ENCODE assay signal across 8 cellular contexts in genomic region chr12:51262758-51263177, GRCh38. TPM values are rescaled to one million over a fixed set of nuclear protein-coding genes. Genes with fewer than 3 reads are reported as not detected.
DNase-seq lines count a peak whose midpoint lies in the region; ATAC-seq and TF ChIP-seq lines count a peak whose summit lies in the region.

No MANE protein-coding gene starts in this region.

- no peak overlapping the region for H3K4me3 ChIP-seq in RWPE2 (ENCODE audit: severe bottlenecking)
- H3K4me3 ChIP-seq in fibroblast of lung (replicated peaks in 1 of 4; ENCODE audit: control extremely low read depth in 1 of 4, insufficient read depth in 1 of 4, low read depth in 3 of 4, low read length in 4 of 4) = no peak overlapping the region

- H4K20me1 ChIP-seq in fibroblast of lung (ENCODE audit: control insufficient read depth, extremely low read depth, insufficient read depth, low read length) = no peaks in the 10 kb centered on the region

- peaks cover 11% of the 10 kb centered on the region for H3K79me2 ChIP-seq in fibroblast of lung (ENCODE audit: control insufficient read depth, insufficient read depth, low read length)

- H3K27me3 ChIP-seq in RWPE2 (ENCODE audit: insufficient read depth, poor library complexity, severe bottlenecking) (no peaks in the 10 kb centered on the region), fibroblast of lung (ENCODE audit: control insufficient read depth, insufficient read depth, low read length) (no peaks in the 10 kb centered on the region)

- H3K36me3 ChIP-seq in RWPE2 (ENCODE audit: low read depth) (peaks cover 14% of the 10 kb centered on the region; the same call in 1 of the 2 replicates), fibroblast of lung (ENCODE audit: control insufficient read depth, insufficient read depth, low read length) (no peaks in the 10 kb centered on the region)

- TF ChIP-seq CTCF in AG09319 (IDR thresholded peaks at IDR 0.05; ENCODE audit: low read depth, low read length) (peak; percentile 52), GM12874 (IDR thresholded peaks at IDR 0.05; ENCODE audit: insufficient read depth, low read depth, low read length) (peak; percentile 25; the same call in 1 of the 2 replicates), RWPE2 (IDR thresholded peaks at IDR 0.05; ENCODE audit: poor library complexity, severe bottlenecking) (peak; percentile 45), fibroblast of lung (conservative IDR thresholded peaks at IDR 0.05 in 1 of 2, IDR thresholded peaks at IDR 0.05 in 1 of 2; ENCODE audit: low read depth in 1 of 2, low read length in 2 of 2) (peak; percentile 23 to 57)

- H3K9ac ChIP-seq in fibroblast of lung (ENCODE audit: insufficient read depth, low read length) = no peak overlapping the region

- H3K4me2 ChIP-seq in fibroblast of lung (ENCODE audit: extremely low read depth, insufficient read depth, low read length) = no peak overlapping the region

- peaks cover 7% of the 10 kb centered on the region for H3K4me1 ChIP-seq in RWPE2 (ENCODE audit: insufficient read depth, poor library complexity, severe bottlenecking)
- no peaks in the 10 kb centered on the region for H3K4me1 ChIP-seq in fibroblast of lung (ENCODE audit: control insufficient read depth, extremely low read depth, insufficient read depth, low read length)

- no peaks in the 10 kb centered on the region for H3K9me3 ChIP-seq in RWPE2 (ENCODE audit: severe bottlenecking)
- no peaks in the 10 kb centered on the region for H3K9me3 ChIP-seq in fibroblast of lung (ENCODE audit: control insufficient read depth, insufficient read depth, low read depth, low read length)

- H3K27ac ChIP-seq in RWPE2 (ENCODE audit: poor library complexity, severe bottlenecking) (no peak overlapping the region), fibroblast of lung (ENCODE audit: insufficient read depth, low read length) (no peak overlapping the region)

- no peak overlapping the region for H2AFZ ChIP-seq in fibroblast of lung (ENCODE audit: low read length)

- DNase-seq in AG09319 (ENCODE audit: extremely low read depth, low read depth) = peak; percentile 63
- no peak for DNase-seq in RWPE2 (ENCODE audit: low spot score)
- DNase-seq in fibroblast of lung (ENCODE audit: low read depth in 2 of 2) = peak; percentile 54 to 67
- peak; percentile 41 for DNase-seq in stimulated activated naive CD8-positive, alpha-beta T cell treated with anti-CD3 and anti-CD28 coated beads, Interleukin-15, Interleukin-2, amounts not matched to agents 100 U/mL and 50 U/mL, for 24 hours
- DNase-seq in retina = no peak

- ATAC-seq in RWPE2 (ENCODE audit: low read depth) = peak; percentile 66; the same call in 2 of the 3 replicates
- ATAC-seq in stimulated activated naive CD8-positive, alpha-beta T cell treated with anti-CD3 and anti-CD28 coated beads, Interleukin-15, Interleukin-2, amounts not matched to agents 100 U/mL and 50 U/mL, for 24 hours = peak; percentile 30
- no peak for ATAC-seq in HG02981 (IDR thresholded peaks at IDR 0.05; ENCODE audit: unreplicated experiment)
- no peak for ATAC-seq in GM18858 (IDR thresholded peaks at IDR 0.05; ENCODE audit: unreplicated experiment)

RNA-seq across cellular contexts. Expression of gene SMAGP, which starts 7.4 kb away (rescaled TPM):
- 5.1 and 11.6 TPM in 2 replicates for total RNA-seq in fibroblast of lung
- polyA plus RNA-seq in fibroblast of lung = 20.5 and 43.7 TPM in 2 replicates
- polyA plus RNA-seq in fibroblast of lung (2012) = 16.1 and 41.2 TPM in 2 replicates
- polyA minus RNA-seq in fibroblast of lung (ENCODE audit: low replicate concordance) = 16.7 and 70.7 TPM in 2 replicates

RNA-seq across cellular contexts. Expression of gene DAZAP2, which starts 24.1 kb away (rescaled TPM):
- total RNA-seq in fibroblast of lung = 59.6 TPM in 2 replicates
- 303 and 344 TPM in 2 replicates for polyA plus RNA-seq in fibroblast of lung
- 203 and 222 TPM in 2 replicates for polyA plus RNA-seq in fibroblast of lung (2012)
- polyA minus RNA-seq in fibroblast of lung (ENCODE audit: low replicate concordance) = 518 and 661 TPM in 2 replicates

RNA-seq across cellular contexts. Expression of gene POU6F1, which starts 44.9 kb away (rescaled TPM):
- total RNA-seq in fibroblast of lung = 3.3 and 4.8 TPM in 2 replicates
- polyA plus RNA-seq in fibroblast of lung = 3.3 and 3.5 TPM in 2 replicates
- polyA plus RNA-seq in fibroblast of lung (2012) = 5.1 and 5.4 TPM in 2 replicates
- polyA minus RNA-seq in fibroblast of lung (ENCODE audit: low replicate concordance) = 4.7 and 11.1 TPM in 2 replicates

Comparison
In these comparisons a context has a peak if more than half of its experiments do, and no peak if none do; other contexts are left out.
1. DNase-seq: peak in AG09319 (single experiment), fibroblast of lung (2 of 2) and stimulated activated naive CD8-positive, alpha-beta T cell treated with anti-CD3 and anti-CD28 coated beads, Interleukin-15, Interleukin-2, amounts not matched to agents 100 U/mL and 50 U/mL, for 24 hours (single experiment); none in RWPE2 (single experiment) and retina (single experiment).
2. ATAC-seq: peak in RWPE2 (single experiment) and stimulated activated naive CD8-positive, alpha-beta T cell treated with anti-CD3 and anti-CD28 coated beads, Interleukin-15, Interleukin-2, amounts not matched to agents 100 U/mL and 50 U/mL, for 24 hours (single experiment); none in HG02981 (single experiment) and GM18858 (single experiment).
3. Peak in every context shown above with its lines, with median percentiles within 50 percentile points of each other: CTCF ChIP-seq.